Comparison of ENCODE assay signal across 13 cellular contexts in the genomic region with DNA sequence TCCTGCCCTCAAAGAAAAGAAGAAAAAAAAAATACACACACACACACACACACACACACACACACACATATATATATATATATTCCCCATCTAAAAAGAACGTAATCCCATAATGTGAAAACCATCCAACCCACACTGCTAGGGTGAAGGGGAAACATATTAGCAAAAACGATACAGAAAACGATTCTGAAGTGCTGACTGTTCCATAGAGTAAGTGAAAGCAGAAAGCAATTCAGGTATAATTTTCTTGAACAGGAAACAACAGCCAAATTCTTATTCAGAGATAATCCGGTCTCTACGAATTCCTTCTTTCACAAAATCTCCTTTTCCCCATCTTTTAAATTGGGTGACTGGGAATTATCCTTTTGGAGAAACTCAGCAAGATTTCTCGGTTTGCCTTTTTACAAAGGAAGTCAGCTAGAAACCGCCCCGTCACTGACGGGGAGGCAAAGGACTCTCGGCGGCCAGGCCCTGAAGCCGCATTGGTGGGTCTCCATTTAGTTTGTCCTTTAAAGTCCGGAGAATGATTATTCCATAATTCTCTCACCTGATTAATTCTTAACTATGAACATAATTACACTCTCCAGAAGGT.
DNase-seq lines count a peak whose midpoint lies in the region; ATAC-seq and TF ChIP-seq lines count a peak whose summit lies in the region.
"Had no signal": no experiment of that assay in that cellular context is flagged by ENCODE, and none has a peak within 500 bp of the region (broad histone marks: within the 10 kb centered on the region; RNA-seq: fewer than 3 reads in every experiment).

No MANE protein-coding gene starts in this region.

- no peaks in the 10 kb centered on the region for H3K9me3 ChIP-seq in stomach

- H3K27me3 ChIP-seq in dorsolateral prefrontal cortex (no peaks in the 10 kb centered on the region), stomach (peaks cover 0 to 13% (median 7%) of the 10 kb centered on the region in 3 donors)

- no peaks in the 10 kb centered on the region for H3K36me3 ChIP-seq in stomach

- TF ChIP-seq CTCF in dorsolateral prefrontal cortex (IDR thresholded peaks at IDR 0.05 in 54 of 56, conservative IDR thresholded peaks at IDR 0.05 in 2 of 56; ENCODE audit: low read depth in 1 of 56, partially characterized antibody in 56 of 56) = no peak
- no peak for TF ChIP-seq CTCF in stomach (IDR thresholded peaks at IDR 0.05)

- DNase-seq in NCI-H2227 (lab: John Stamatoyannopoulos, UW; ENCODE audit: unreplicated experiment) (peak; percentile 73), dorsolateral prefrontal cortex (peak in 4 of 10 donors; percentile 5 to 36 (median 12)), kidney tubule cell (ENCODE audit: low spot score) (peak; percentile 30), stomach (no peak), NCI-H526 treated with DMSO at 0.1 percent for 48 hours (lab: John Stamatoyannopoulos, UW) (no peak), NCI-H526 (lab: John Stamatoyannopoulos, UW) (no peak), SW 1271 (lab: John Stamatoyannopoulos, UW) (no peak)
- DNase-seq: Calu3; HFFc6; naive thymus-derived CD8-positive, alpha-beta T cell; T-helper 9 cell had no signal

- 28 to 45% (median 33%) methylated on average over 13 of the region's 13 CpGs for WGBS in stomach, 5 donors

- peak overlapping the region; percentile 36 to 84 (median 63) for H3K4me3 ChIP-seq in dorsolateral prefrontal cortex
- H3K4me3 ChIP-seq in stomach = peak overlapping the region; percentile 17 to 49 (median 44)

- TF ChIP-seq EP300 in stomach (IDR thresholded peaks at IDR 0.05) = no peak

- TF ChIP-seq POLR2A in stomach (IDR thresholded peaks at IDR 0.05) = no peak

- H3K4me1 ChIP-seq in stomach = peaks cover 0 to 10% (median 4%) of the 10 kb centered on the region in 4 donors

- H3K27ac ChIP-seq in dorsolateral prefrontal cortex (peak overlapping the region in 53 of 59 donors; percentile 18 to 91 (median 79)), stomach (peak overlapping the region in 1 of 5 donors; percentile 62)

- no peak for ATAC-seq in HG02973 (IDR thresholded peaks at IDR 0.05; ENCODE audit: unreplicated experiment)
- ATAC-seq: esophagus mucosa; naive thymus-derived CD8-positive, alpha-beta T cell had no signal

- intact Hi-C loops in dorsolateral prefrontal cortex (cut with DNase I) = no loop called here
- intact Hi-C loops in stomach (cut with DNase I; ENCODE audit: low total_unique reads) = no loop called here

Comparison
In these comparisons a context has a peak if more than half of its experiments do, and no peak if none do; other contexts are left out.
1. DNase-seq: peak in NCI-H2227 (single experiment) and kidney tubule cell (single experiment); none in stomach (single experiment), NCI-H526 treated with DMSO at 0.1 percent for 48 hours (single experiment), NCI-H526 (0 of 2) and SW 1271 (0 of 2).